Comparison of ENCODE assay signal across 10 cellular contexts in genomic region chr18:58140366-58141325, GRCh38.
A peak's percentile ranks its signal among the peaks of the same experiment; 100 is the strongest.
DNase-seq lines count a peak whose midpoint lies in the region; ATAC-seq and TF ChIP-seq lines count a peak whose summit lies in the region.
"Had no signal": no experiment of that assay in that cellular context is flagged by ENCODE, and none has a peak within 500 bp of the region (broad histone marks: within the 10 kb centered on the region; RNA-seq: fewer than 3 reads in every experiment).

No MANE protein-coding gene starts in this region.

- H3K79me2 ChIP-seq in mesendoderm (ENCODE audit: control insufficient read depth, insufficient read depth, low read length) = peaks cover 36% of the 10 kb centered on the region

- in situ Hi-C loops in GM13976 (cut with MboI; ENCODE audit: low sequenced_read_pairs, unreplicated experiment) = no loop called here

- no peak overlapping the region for H2BK5ac ChIP-seq in mesendoderm (ENCODE audit: low read length)

- H3K27me3 Mint-ChIP-seq in stimulated activated naive CD8-positive, alpha-beta T cell treated with anti-CD3 and anti-CD28 coated beads, Interleukin-15, amount 100 ng/mL, for 72 hours = no peaks in the 10 kb centered on the region
- peaks cover 7% of the 10 kb centered on the region for H3K27me3 Mint-ChIP-seq in activated CD4-positive, alpha-beta T cell treated with anti-CD3 and anti-CD28 coated beads for 36 hours

- no peaks in the 10 kb centered on the region for H3K36me3 Mint-ChIP-seq in activated CD4-positive, alpha-beta T cell treated with anti-CD3 and anti-CD28 coated beads for 36 hours (ENCODE audit: low read depth)
- H3K36me3 Mint-ChIP-seq: natural killer cell had no signal

- no peak overlapping the region for H3K4me3 Mint-ChIP-seq in stimulated activated naive CD8-positive, alpha-beta T cell treated with anti-CD3 and anti-CD28 coated beads, Interleukin-15, amount 100 ng/mL, for 72 hours
- H3K4me3 Mint-ChIP-seq in activated CD4-positive, alpha-beta T cell treated with anti-CD3 and anti-CD28 coated beads for 36 hours = no peak overlapping the region
- H3K4me3 Mint-ChIP-seq: natural killer cell had no signal

- no peaks in the 10 kb centered on the region; the same call in 1 of the 2 replicates for H3K4me1 ChIP-seq in BE2C
- H3K4me1 ChIP-seq in body of pancreas = peaks cover 56% of the 10 kb centered on the region
- peaks cover 7% of the 10 kb centered on the region for H3K4me1 ChIP-seq in mesendoderm (ENCODE audit: control insufficient read depth, low read depth, low read length)

- H3K9me3 ChIP-seq in BE2C (no peaks in the 10 kb centered on the region), body of pancreas (no peaks in the 10 kb centered on the region)

- H3K9me3 Mint-ChIP-seq in stimulated activated naive CD8-positive, alpha-beta T cell treated with anti-CD3 and anti-CD28 coated beads, Interleukin-15, amount 100 ng/mL, for 72 hours = no peaks in the 10 kb centered on the region
- H3K9me3 Mint-ChIP-seq in activated CD4-positive, alpha-beta T cell treated with anti-CD3 and anti-CD28 coated beads for 36 hours (ENCODE audit: low read depth) = no peaks in the 10 kb centered on the region
- H3K9me3 Mint-ChIP-seq: natural killer cell had no signal

- TF ChIP-seq CTCF in BE2C (IDR thresholded peaks at IDR 0.05; ENCODE audit: low read depth, low read length) (0 out of 2 replicates have a peak, but pooled peaks have one; percentile 19), body of pancreas (IDR thresholded peaks at IDR 0.05) (peak in 3 of 7 experiments; percentile 13 to 53 (median 35)), GM13976 (IDR thresholded peaks at IDR 0.05; ENCODE audit: borderline replicate concordance, control extremely low read depth, extremely low read depth, insufficient read depth, missing control alignments) (no peak)

- WGBS in body of pancreas, 2 donors = 46 to 51% methylated on average over 12 of the region's 12 CpGs
- no CpG with 5 or more reads among the region's 12 CpGs for WGBS in mesendoderm (ENCODE audit: extremely low coverage, insufficient coverage, low lambda C conversion rate)

- H3K27ac Mint-ChIP-seq in stimulated activated naive CD8-positive, alpha-beta T cell treated with anti-CD3 and anti-CD28 coated beads, Interleukin-15, amount 100 ng/mL, for 72 hours = no peak overlapping the region
- no peak overlapping the region for H3K27ac Mint-ChIP-seq in activated CD4-positive, alpha-beta T cell treated with anti-CD3 and anti-CD28 coated beads for 36 hours
- H3K27ac Mint-ChIP-seq: natural killer cell had no signal

- H3K18ac ChIP-seq in mesendoderm (ENCODE audit: low read length) = no peak overlapping the region

- no peak overlapping the region for H3K4me3 ChIP-seq in BE2C (ENCODE audit: low read depth, low read length)
- no peak overlapping the region for H3K4me3 ChIP-seq in body of pancreas
- H3K4me3 ChIP-seq in mesendoderm (ENCODE audit: low read length) = no peak overlapping the region

- no peak overlapping the region for H3K56ac ChIP-seq in mesendoderm (ENCODE audit: low read length)

- no peak overlapping the region for H3K23ac ChIP-seq in mesendoderm (ENCODE audit: low read length)

- no peak overlapping the region for H4K8ac ChIP-seq in mesendoderm (ENCODE audit: low read depth, low read length)

- H3K4me2 ChIP-seq in mesendoderm (ENCODE audit: low read length) = no peak overlapping the region

- no peak for TF ChIP-seq POLR2A in body of pancreas (IDR thresholded peaks at IDR 0.05)

- peaks cover 12% of the 10 kb centered on the region for H3K4me1 Mint-ChIP-seq in stimulated activated naive CD8-positive, alpha-beta T cell treated with anti-CD3 and anti-CD28 coated beads, Interleukin-15, amount 100 ng/mL, for 72 hours
- peaks cover 1% of the 10 kb centered on the region for H3K4me1 Mint-ChIP-seq in activated CD4-positive, alpha-beta T cell treated with anti-CD3 and anti-CD28 coated beads for 36 hours

- H3K27ac ChIP-seq in body of pancreas (peak overlapping the region in 3 of 4 donors; percentile 51 to 58 (median 55)), mesendoderm (ENCODE audit: low read depth, low read length) (no peak overlapping the region)

- intact Hi-C loops in body of pancreas (cut with DNase I) = no loop called here
- intact Hi-C loops in activated CD4-positive, alpha-beta T cell treated with anti-CD3 and anti-CD28 coated beads for 36 hours (cut with DNase I, micrococcal nuclease) = no loop called here

- POLR2A ChIA-PET in activated CD4-positive, alpha-beta T cell treated with anti-CD3 and anti-CD28 coated beads for 36 hours (lab: Charles Lee) = no interaction called here

- DNase-seq in BE2C = no peak
- DNase-seq in M059J (ENCODE audit: low read depth) = peak; percentile 9
- peak in 3 of 4 donors; percentile 30 to 61 (median 41) for DNase-seq in body of pancreas
- DNase-seq in mesendoderm = peak; percentile 33
- DNase-seq in stimulated activated naive CD8-positive, alpha-beta T cell treated with anti-CD3 and anti-CD28 coated beads, Interleukin-15, amount 100 ng/mL, for 72 hours = no peak
- DNase-seq in HCEC 1CT = no peak
- no peak for DNase-seq in activated CD4-positive, alpha-beta T cell treated with anti-CD3 and anti-CD28 coated beads for 36 hours
- no peak for DNase-seq in GM13976 (ENCODE audit: low spot score)
- DNase-seq: natural killer cell; stimulated activated naive CD4-positive, alpha-beta T cell treated with Interleukin-2 at 50 U/mL for 16 hours had no signal

- CTCF ChIA-PET in activated CD4-positive, alpha-beta T cell treated with anti-CD3 and anti-CD28 coated beads for 36 hours (lab: Charles Lee) = interaction anchor here (0.5 kb wide), 1 partner anchor 252 kb away, joined by 4 read pairs; no protein-coding TSS in a partner anchor

- H3K36me3 ChIP-seq in BE2C (no peaks in the 10 kb centered on the region), body of pancreas (replicated peaks in 1 of 2; ENCODE audit: insufficient read depth in 1 of 2, low read depth in 2 of 2) (no peaks in the 10 kb centered on the region), mesendoderm (ENCODE audit: control insufficient read depth, insufficient read depth, low read length) (no peaks in the 10 kb centered on the region)

- ATAC-seq in body of pancreas = peak; percentile 52
- no peak for ATAC-seq in stimulated activated naive CD8-positive, alpha-beta T cell treated with anti-CD3 and anti-CD28 coated beads, Interleukin-15, amount 100 ng/mL, for 72 hours
- no peak for ATAC-seq in activated CD4-positive, alpha-beta T cell treated with anti-CD3 and anti-CD28 coated beads for 36 hours
- ATAC-seq: natural killer cell had no signal

- no peak overlapping the region for H2BK15ac ChIP-seq in mesendoderm (replicated peaks; ENCODE audit: low read depth)

- H2AK5ac ChIP-seq in mesendoderm (ENCODE audit: low read length) = no peak overlapping the region

- no peak overlapping the region for H3K4ac ChIP-seq in mesendoderm (ENCODE audit: low read depth, low read length)

- H2BK120ac ChIP-seq in mesendoderm (ENCODE audit: low read depth, low read length) = no peak overlapping the region

- H3K27me3 ChIP-seq in BE2C (no peaks in the 10 kb centered on the region), body of pancreas (no peaks in the 10 kb centered on the region), mesendoderm (ENCODE audit: insufficient read depth, low read length, poor library complexity) (no peaks in the 10 kb centered on the region)

- no peak overlapping the region for H3K9ac ChIP-seq in mesendoderm (ENCODE audit: low read length)

- peaks cover 26% of the 10 kb centered on the region for H3K79me1 ChIP-seq in mesendoderm (ENCODE audit: low read length)

- no peak overlapping the region for H4K5ac ChIP-seq in mesendoderm (ENCODE audit: low read length)

Comparison
In these comparisons a context has a peak if more than half of its experiments do, and no peak if none do; other contexts are left out.
1. DNase-seq: peak in M059J (single experiment), body of pancreas (3 of 4) and mesendoderm (single experiment); none in BE2C (single experiment), stimulated activated naive CD8-positive, alpha-beta T cell treated with anti-CD3 and anti-CD28 coated beads, Interleukin-15, amount 100 ng/mL, for 72 hours (0 of 2), HCEC 1CT (single experiment), activated CD4-positive, alpha-beta T cell treated with anti-CD3 and anti-CD28 coated beads for 36 hours (single experiment) and GM13976 (single experiment).